3 cellular contexts compared by ENCODE assay signal in genomic region chr11:34218067-34218466, GRCh38.
TF ChIP-seq lines count a peak whose summit lies in the region.

No MANE protein-coding gene starts in this region.

TF ChIP-seq in HepG2, 621 proteins besides CTCF, POLR2A, EP300 and RAD21 (continued from another document and continues in another):
- no peak for TF ChIP-seq ZBTB33 (CRISPR knock-in tag; IDR thresholded peaks at IDR 0.05)
- no peak for TF ChIP-seq MTF2 (CRISPR knock-in tag; IDR thresholded peaks at IDR 0.05; ENCODE audit: borderline replicate concordance)
- no peak for TF ChIP-seq MLXIP (CRISPR knock-in tag; IDR thresholded peaks at IDR 0.05; ENCODE audit: borderline replicate concordance)
- TF ChIP-seq ZBTB34 (CRISPR knock-in tag; IDR thresholded peaks at IDR 0.05) = no peak
- no peak for TF ChIP-seq DMTF1 (CRISPR knock-in tag; IDR thresholded peaks at IDR 0.05)
- no peak for TF ChIP-seq GPN1 (CRISPR knock-in tag; IDR thresholded peaks at IDR 0.05; ENCODE audit: borderline replicate concordance)

TF ChIP-seq in SK-N-SH, 30 proteins besides CTCF, POLR2A, EP300 and RAD21 (continues in another document):
- TF ChIP-seq REST (IDR thresholded peaks at IDR 0.05; ENCODE audit: low read depth, low read length) (no peak), RCOR1 (IDR thresholded peaks at IDR 0.05; ENCODE audit: low read length) (0 out of 2 replicates have a peak, but pooled peaks have one; percentile 30), FOSL2 (IDR thresholded peaks at IDR 0.05; ENCODE audit: borderline replicate concordance, low read depth) (no peak), JUND (IDR thresholded peaks at IDR 0.05) (no peak), RFX5 (IDR thresholded peaks at IDR 0.05; ENCODE audit: low read length) (no peak), TEAD4 (IDR thresholded peaks at IDR 0.05; ENCODE audit: borderline replicate concordance, insufficient read depth) (no peak), MEF2A (IDR thresholded peaks at IDR 0.05; ENCODE audit: borderline replicate concordance, low read depth) (no peak), IRF3 (IDR thresholded peaks at IDR 0.05; ENCODE audit: low read depth, low read length) (no peak), NRF1 (IDR thresholded peaks at IDR 0.05; ENCODE audit: low read depth, low read length) (no peak), USF1 (IDR thresholded peaks at IDR 0.05; ENCODE audit: borderline replicate concordance, low read depth) (no peak), RXRA (IDR thresholded peaks at IDR 0.05; ENCODE audit: borderline replicate concordance, low read depth) (no peak), TCF12 (IDR thresholded peaks at IDR 0.05) (peak; percentile 82), GABPA (IDR thresholded peaks at IDR 0.05; ENCODE audit: low read depth) (no peak), POLR2AphosphoS5 (IDR thresholded peaks at IDR 0.05; ENCODE audit: low read depth, low read length) (no peak; the same call in 1 of the 2 replicates), FOXJ3 (CRISPR knock-in tag; IDR thresholded peaks at IDR 0.05) (no peak), NFIC (IDR thresholded peaks at IDR 0.05; ENCODE audit: borderline replicate concordance) (peak; percentile 41; the same call in 1 of the 2 replicates), GATA2 (CRISPR knock-in tag; IDR thresholded peaks at IDR 0.05) (no peak), CHD2 (IDR thresholded peaks at IDR 0.05; ENCODE audit: low read length, partially characterized antibody) (no peak), SMC3 (IDR thresholded peaks at IDR 0.05; ENCODE audit: low read depth, low read length) (no peak), ELF1 (IDR thresholded peaks at IDR 0.05) (no peak), YY1 (IDR thresholded peaks at IDR 0.05; ENCODE audit: low read depth) (no peak), PBX3 (IDR thresholded peaks at IDR 0.05) (peak; percentile 41), SIN3A (IDR thresholded peaks at IDR 0.05; ENCODE audit: borderline replicate concordance, low read depth, low read length) (no peak), MAX (IDR thresholded peaks at IDR 0.05; ENCODE audit: low read depth) (no peak), EZH2phosphoT487 (IDR thresholded peaks at IDR 0.05; ENCODE audit: borderline replicate concordance, low read depth) (no peak), USF2 (IDR thresholded peaks at IDR 0.05; ENCODE audit: borderline replicate concordance, low read depth, low read length) (no peak)

TF ChIP-seq in SK-N-SH treated with all-trans-retinoic acid at 6 μM for 48 hours, 23 proteins besides CTCF, POLR2A, EP300 and RAD21 (continued from another document):
- TF ChIP-seq TSHZ2 (CRISPR knock-in tag; IDR thresholded peaks at IDR 0.05) = no peak
- no peak for TF ChIP-seq CSRNP3 (CRISPR knock-in tag; IDR thresholded peaks at IDR 0.05)
